Comparison of ENCODE assay signal across 8 cellular contexts in the genomic region with DNA sequence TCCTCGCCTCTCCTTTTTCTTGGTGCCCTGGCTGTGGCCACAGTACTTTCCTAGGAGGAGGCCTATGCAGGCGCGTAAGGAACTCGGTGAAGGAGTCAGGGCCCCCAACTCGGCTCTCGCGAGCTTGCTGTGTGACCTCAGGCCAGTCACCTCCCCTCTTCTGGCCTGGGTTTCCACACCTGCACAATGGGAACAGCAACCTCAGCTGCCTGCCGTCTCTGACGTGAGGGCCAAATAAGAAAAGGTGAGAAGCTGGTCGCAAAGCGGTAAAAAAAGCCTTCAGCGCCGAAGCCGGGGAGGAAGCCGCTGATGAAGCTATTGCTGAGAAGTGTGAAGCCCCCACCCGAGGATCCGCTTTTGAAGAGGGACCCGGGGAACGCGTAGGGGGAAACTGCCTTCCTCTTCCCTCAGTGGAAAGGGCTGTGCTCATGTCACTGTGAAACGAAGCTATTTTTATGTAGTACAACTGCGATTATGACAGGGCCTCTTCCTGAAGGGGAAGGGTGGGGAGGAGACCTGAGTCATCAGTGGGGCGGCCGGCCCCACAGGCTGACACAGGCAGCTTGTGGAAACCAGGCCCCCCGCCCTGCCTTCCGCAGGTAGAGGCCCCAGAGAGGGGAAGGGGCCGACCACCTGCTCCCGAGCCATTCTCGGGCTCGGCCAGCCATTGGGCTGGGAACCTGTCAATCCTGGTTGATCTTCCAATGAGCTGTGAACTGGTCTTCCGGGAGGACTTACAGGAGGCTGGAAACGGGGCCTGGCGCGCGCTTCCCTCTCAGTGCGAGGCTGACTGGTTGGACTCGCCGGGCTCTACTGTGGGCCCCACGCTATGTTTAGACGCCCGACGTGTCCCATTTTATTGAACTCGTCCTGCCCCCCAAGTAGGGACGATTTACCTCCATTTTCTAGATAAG. TPM values are rescaled to one million over a fixed set of nuclear protein-coding genes. Genes with fewer than 3 reads are reported as not detected.
DNase-seq lines count a peak whose midpoint lies in the region; ATAC-seq and TF ChIP-seq lines count a peak whose summit lies in the region.

No MANE protein-coding gene starts in this region.

- peak overlapping the region; percentile 68 for H3K27ac ChIP-seq in AG04450 (ENCODE audit: low read depth, low read length)

- no peak for TF ChIP-seq CTCF in AG04450 (IDR thresholded peaks at IDR 0.05; ENCODE audit: low read depth, low read length)
- no peak for TF ChIP-seq CTCF in glutamatergic neuron (IDR thresholded peaks at IDR 0.05; ENCODE audit: partially characterized antibody, unreplicated experiment)

- no peaks in the 10 kb centered on the region for H3K27me3 Mint-ChIP-seq in glutamatergic neuron (ENCODE audit: unreplicated experiment)

- CTCF ChIA-PET in AG04450 (lab: Charles Lee) = no interaction called here

- no peaks in the 10 kb centered on the region for H3K27me3 ChIP-seq in AG04450 (ENCODE audit: control insufficient read depth, insufficient read depth, low read length)

- no peaks in the 10 kb centered on the region; the same call in 1 of the 2 replicates for H3K9me3 ChIP-seq in AG04450 (ENCODE audit: control insufficient read depth, insufficient read depth, low read length)

- peak overlapping the region; percentile 69 for H3K4me3 Mint-ChIP-seq in glutamatergic neuron (ENCODE audit: unreplicated experiment)

- H3K27ac Mint-ChIP-seq in glutamatergic neuron (ENCODE audit: unreplicated experiment) = peak overlapping the region; percentile 52

- peak; percentile 64 for ATAC-seq in GM19025 (IDR thresholded peaks at IDR 0.05; ENCODE audit: low read depth, unreplicated experiment)
- ATAC-seq in HG03280 (IDR thresholded peaks at IDR 0.05; ENCODE audit: unreplicated experiment) = peak; percentile 69

- H3K4me1 Mint-ChIP-seq in glutamatergic neuron (ENCODE audit: low read depth, unreplicated experiment) = peaks cover 11% of the 10 kb centered on the region

- no peaks in the 10 kb centered on the region for H3K36me3 Mint-ChIP-seq in glutamatergic neuron (ENCODE audit: unreplicated experiment)

- no peaks in the 10 kb centered on the region for H3K9me3 Mint-ChIP-seq in glutamatergic neuron (ENCODE audit: unreplicated experiment)

- POLR2A ChIA-PET in AG04450 (lab: Yijun Ruan, JAX) = interaction anchor here (0.8 to 1.7 kb wide), 5 partner anchors 10 to 68 kb away, joined by 3 to 4 read pairs (median 3); partner anchors contain the start of gene PIF1

- DNase-seq in AG04450 (ENCODE audit: low read depth, low spot score) (peak; percentile 81), SIG-M5 treated with dmso at 0.1 percent for 504 hours (lab: John Stamatoyannopoulos, UW; ENCODE audit: unreplicated experiment) (peak; percentile 99), glutamatergic neuron (peak; percentile 90), occipital lobe (lab: John Stamatoyannopoulos, UW) (peak; percentile 82), superior temporal gyrus (ENCODE audit: extremely low spot score) (peak; percentile 92)
- peak; percentile 98 for DNase-seq in activated naive CD4-positive, alpha-beta T cell treated with anti-CD3 and anti-CD28 coated beads, Interleukin-2, amount 50 U/mL, for 16 hours

- no peak overlapping the region for H3K4me3 ChIP-seq in AG04450 (ENCODE audit: low read depth, low read length)

RNA-seq across cellular contexts. Expression of gene ANKDD1A, which starts 18.0 kb away (rescaled TPM):
- polyA plus RNA-seq in AG04450 (2011; rRNA removed) = 4.0 and 5.4 TPM in 2 replicates
- polyA minus RNA-seq in AG04450 (2011; rRNA and poly(A)+ RNA removed) = 4.3 and 7.9 TPM in 2 replicates
- total RNA-seq in glutamatergic neuron (ENCODE audit: unreplicated experiment) (6.8 TPM), occipital lobe (15.6 TPM)

RNA-seq across cellular contexts. Expression of gene PLEKHO2, which starts 52.0 kb away (rescaled TPM):
- 29.5 and 30.3 TPM in 2 replicates for polyA plus RNA-seq in AG04450 (2011; rRNA removed)
- 37.3 and 44.9 TPM in 2 replicates for polyA minus RNA-seq in AG04450 (2011; rRNA and poly(A)+ RNA removed)
- total RNA-seq in glutamatergic neuron (ENCODE audit: unreplicated experiment) (18.0 TPM), occipital lobe (6.7 TPM)
